In the genomic region with DNA sequence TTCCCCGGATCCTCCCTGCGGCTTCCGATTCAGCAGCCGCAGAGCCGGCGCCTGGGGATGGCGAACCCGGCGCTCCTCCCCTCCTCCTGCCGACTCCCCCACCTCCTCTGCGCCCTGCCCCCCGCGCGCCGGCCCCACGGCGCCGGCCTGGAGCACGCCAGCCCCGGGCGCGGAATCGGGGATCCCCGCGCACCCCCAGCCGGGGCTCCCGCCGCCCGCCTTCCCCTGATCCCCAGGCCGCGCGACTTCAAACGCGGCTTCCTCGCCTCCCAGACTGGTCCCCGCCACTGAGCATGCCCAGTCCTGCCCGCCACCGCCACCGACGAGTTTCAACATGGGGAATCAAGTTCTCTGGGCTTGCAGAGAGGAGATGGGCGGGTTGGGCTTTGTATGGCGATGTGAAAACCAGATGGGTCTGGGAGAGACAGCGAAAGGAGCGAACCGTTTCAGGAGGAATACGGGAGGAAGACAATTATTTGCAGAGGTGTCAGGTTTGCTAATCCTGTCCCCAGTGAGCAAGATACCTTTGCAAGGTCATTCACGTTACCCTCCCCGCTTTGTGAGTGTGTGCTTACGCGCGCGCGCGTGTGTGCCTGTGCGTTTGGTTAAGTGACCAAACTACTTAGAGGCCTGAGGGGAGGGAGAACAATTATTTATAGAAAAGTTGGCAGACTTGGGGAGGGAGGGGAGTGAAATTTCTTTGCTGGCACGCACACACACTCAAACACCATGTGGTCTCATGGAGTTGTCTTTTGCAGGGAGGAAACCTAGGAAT, we compare ENCODE assay signal across 8 cellular contexts. TPM values are rescaled to one million over a fixed set of nuclear protein-coding genes. Genes with fewer than 3 reads are reported as not detected.
DNase-seq lines count a peak whose midpoint lies in the region; FAIRE-seq and TF ChIP-seq lines count a peak whose summit lies in the region.

A gene (minus strand): TSS at position 276 of the 775 bp plus-strand sequence. CDS start 351 bp downstream, outside the sequence.

- TF ChIP-seq CTCF in Loucy (conservative IDR thresholded peaks at IDR 0.05; ENCODE audit: low read length) (no peak), osteoblast (IDR thresholded peaks at IDR 0.05; ENCODE audit: extremely low read depth, low read depth, low read length) (no peak), thyroid gland (IDR thresholded peaks at IDR 0.05) (no peak)

- peak within 1 kb of the TSS; percentile 98 for H3K9ac ChIP-seq in Loucy (ENCODE audit: low read depth, low read length, poor library complexity, severe bottlenecking)

- H3K9me2 ChIP-seq in Loucy (replicated peaks; ENCODE audit: low read depth, low read length), result no peaks in the 10 kb centered on the region

- H3K4me3 ChIP-seq in Loucy (ENCODE audit: low read length, poor library complexity, severe bottlenecking) (peak within 1 kb of the TSS; percentile 80), osteoblast (ENCODE audit: insufficient read depth, low read length) (peak within 1 kb of the TSS; percentile 77), thyroid gland (replicated peaks in 1 of 3) (peak within 1 kb of the TSS; percentile 16 to 70 (median 70))

- no peaks in the 10 kb centered on the region for H3K36me3 Mint-ChIP-seq in activated naive CD4-positive, alpha-beta T cell treated with anti-CD3 and anti-CD28 coated beads, Interleukin-2, amount 50 U/mL, for 24 hours

- no peaks in the 10 kb centered on the region for H3K9me3 ChIP-seq in Loucy (ENCODE audit: insufficient read depth, low read depth, low read length)
- H3K9me3 ChIP-seq in osteoblast (ENCODE audit: low read depth, low read length), result no peaks in the 10 kb centered on the region
- H3K9me3 ChIP-seq in thyroid gland, result no peaks in the 10 kb centered on the region

- H3K4me1 Mint-ChIP-seq in activated naive CD4-positive, alpha-beta T cell treated with anti-CD3 and anti-CD28 coated beads, Interleukin-2, amount 50 U/mL, for 24 hours, result peaks cover 7% of the 10 kb centered on the region

- DNase-seq in GM03348 (ENCODE audit: low spot score) (peak; percentile 92), H54 (ENCODE audit: insufficient read length, low spot score) (peak; percentile 81), SK-N-DZ (ENCODE audit: low spot score) (peak; percentile 80), glomerular visceral epithelial cell (ENCODE audit: extremely low spot score) (peak; percentile 75), osteoblast (ENCODE audit: insufficient read length, low spot score, missing footprints) (peak; percentile 94), thyroid gland (peak; percentile 76 to 81)

- peak; percentile 79 for FAIRE-seq in H54 (lab: Jason Lieb, UNC)

- H2AFZ ChIP-seq in Loucy (ENCODE audit: low read length), result peak within 1 kb of the TSS; percentile 90
- peak within 1 kb of the TSS; percentile 98 for H2AFZ ChIP-seq in osteoblast (ENCODE audit: low read length)

- no peaks in the 10 kb centered on the region for H3F3A ChIP-seq in Loucy (ENCODE audit: low read depth)

- TF ChIP-seq POLR2A in H54 (IDR thresholded peaks at IDR 0.05; ENCODE audit: low read depth, low read length) (peak; percentile 65; the same call in 1 of the 2 replicates), thyroid gland (IDR thresholded peaks at IDR 0.05) (peak in 1 of 2 donors; percentile 80)

- H3K79me2 ChIP-seq in Loucy (ENCODE audit: insufficient read depth, low read length), result peaks cover 42% of the 10 kb centered on the region
- peaks cover 30% of the 10 kb centered on the region for H3K79me2 ChIP-seq in osteoblast (ENCODE audit: insufficient read depth, low read length)

- H3K27me3 ChIP-seq in Loucy (ENCODE audit: insufficient read depth, low read length, poor library complexity, severe bottlenecking), result no peaks in the 10 kb centered on the region
- H3K27me3 ChIP-seq in osteoblast (ENCODE audit: insufficient read depth, low read length), result no peaks in the 10 kb centered on the region
- no peaks in the 10 kb centered on the region for H3K27me3 ChIP-seq in thyroid gland

- 1 to 2% methylated on average over 25 to 34 of the region's 56 CpGs for WGBS in thyroid gland, 2 donors

- H3K27ac Mint-ChIP-seq in activated naive CD4-positive, alpha-beta T cell treated with anti-CD3 and anti-CD28 coated beads, Interleukin-2, amount 50 U/mL, for 24 hours, result peak within 1 kb of the TSS; percentile 3

- H4K20me1 ChIP-seq in Loucy (ENCODE audit: insufficient read depth, low read length, poor library complexity, severe bottlenecking) (peaks cover 21% of the 10 kb centered on the region), osteoblast (ENCODE audit: insufficient read depth, low read length) (no peaks in the 10 kb centered on the region)

- H3K36me3 ChIP-seq in Loucy (ENCODE audit: insufficient read depth, low read length), result no peaks in the 10 kb centered on the region
- H3K36me3 ChIP-seq in osteoblast (ENCODE audit: insufficient read depth, low read length), result no peaks in the 10 kb centered on the region
- no peaks in the 10 kb centered on the region for H3K36me3 ChIP-seq in thyroid gland

- intact Hi-C loops in thyroid gland (cut with DNase I), result loop anchor here (10.0 kb wide), 1 partner anchor 50 kb away; no protein-coding TSS in a partner anchor

- H3K4me1 ChIP-seq in Loucy (ENCODE audit: insufficient read depth, low read length, poor library complexity, severe bottlenecking) (peaks cover 45% of the 10 kb centered on the region), osteoblast (ENCODE audit: insufficient read depth, low read length) (peaks cover 11% of the 10 kb centered on the region), thyroid gland (peaks cover 18 to 20% of the 10 kb centered on the region in 2 donors)

- H3K4me3 Mint-ChIP-seq in activated naive CD4-positive, alpha-beta T cell treated with anti-CD3 and anti-CD28 coated beads, Interleukin-2, amount 50 U/mL, for 24 hours, result peak within 1 kb of the TSS; percentile 83

- H3K27ac ChIP-seq in osteoblast (ENCODE audit: low read depth, low read length), result peak within 1 kb of the TSS; percentile 49
- H3K27ac ChIP-seq in thyroid gland, result peak within 1 kb of the TSS; percentile 96 to 100 (median 98)

- H3K27me3 Mint-ChIP-seq in activated naive CD4-positive, alpha-beta T cell treated with anti-CD3 and anti-CD28 coated beads, Interleukin-2, amount 50 U/mL, for 24 hours, result peaks cover 12% of the 10 kb centered on the region

- peak within 1 kb of the TSS; percentile 92 for H3K4me2 ChIP-seq in Loucy (ENCODE audit: low read depth, low read length, poor library complexity, severe bottlenecking)
- peak within 1 kb of the TSS; percentile 99 for H3K4me2 ChIP-seq in osteoblast (ENCODE audit: insufficient read depth, low read length)

- H3K9me3 Mint-ChIP-seq in activated naive CD4-positive, alpha-beta T cell treated with anti-CD3 and anti-CD28 coated beads, Interleukin-2, amount 50 U/mL, for 24 hours, result no peaks in the 10 kb centered on the region

RNA-seq across cellular contexts. Expression of the gene that starts here (rescaled TPM):
- 15.8 and 18.7 TPM in 2 replicates for polyA plus RNA-seq in SK-N-DZ (2014; cell fraction: cytosol; rRNA removed)
- 8.6 and 10.5 TPM in 2 replicates for polyA plus RNA-seq in SK-N-DZ (2014; cell fraction: nucleus; rRNA removed)
- total RNA-seq in osteoblast, result 5.8 and 9.7 TPM in 2 replicates
- 10 to 100 TPM; 20.6 to 40.6 (median 26.9) TPM for total RNA-seq in thyroid gland

Comparison
In these comparisons a context has a peak if more than half of its experiments do, and no peak if none do; other contexts are left out.
1. Peak in every context shown above with its lines: DNase-seq, H3K4me3 ChIP-seq and H3K27ac ChIP-seq.